ENCODE assay signal across 18 cellular contexts in genomic region chr20:33821270-33821836, GRCh38.
"Had no signal": no experiment of that assay in that cellular context is flagged by ENCODE, and none has a peak within 500 bp of the region (broad histone marks: within the 10 kb centered on the region; RNA-seq: fewer than 3 reads in every experiment).

No MANE protein-coding gene starts in this region.

- H3K4me3 ChIP-seq: esophagus squamous epithelium, ovary, prostate gland had no signal

- H3K9me3 Mint-ChIP-seq: dendritic cell treated with granulocyte-macrophage colony-stimulating factor and Interleukin-4, amounts not matched to agents 40 ng/mL and 50 ng/mL, for 4 days; natural killer cell; neural crest cell had no signal

- H3K4me3 Mint-ChIP-seq: dendritic cell treated with granulocyte-macrophage colony-stimulating factor and Interleukin-4, amounts not matched to agents 40 ng/mL and 50 ng/mL, for 4 days; natural killer cell; neural crest cell had no signal

- H3K36me3 Mint-ChIP-seq: natural killer cell had no signal

- FAIRE-seq: colon, kidney had no signal

- H3K27me3 ChIP-seq: esophagus squamous epithelium, ovary had no signal

- H3K27ac Mint-ChIP-seq: dendritic cell treated with granulocyte-macrophage colony-stimulating factor and Interleukin-4, amounts not matched to agents 40 ng/mL and 50 ng/mL, for 4 days had no signal

- H3K27me3 Mint-ChIP-seq: dendritic cell treated with granulocyte-macrophage colony-stimulating factor and Interleukin-4, amounts not matched to agents 40 ng/mL and 50 ng/mL, for 4 days had no signal

- H3K36me3 ChIP-seq: ovary, prostate gland had no signal

- H3K9me3 ChIP-seq: esophagus squamous epithelium, ovary, prostate gland had no signal

- ATAC-seq: natural killer cell, sciatic nerve had no signal

- DNase-seq: cerebellar nuclear complex; esophagus squamous epithelium; foreskin fibroblast; kidney; left cardiac atrium; mammary epithelial cell; natural killer cell; nucleus accumbens; ovary; retina; stimulated activated CD4-positive, alpha-beta T cell treated with anti-CD3 and anti-CD28 coated beads, Interleukin-12 subunit alpha, Interleukin-12 subunit beta, amount 100 ng/mL, for 4 hours; stimulated activated naive CD4-positive, alpha-beta T cell treated with Interleukin-2 at 50 U/mL for 16 hours; trophoblast cell had no signal

- H3K27ac ChIP-seq: esophagus squamous epithelium, ovary had no signal
